In the genomic region with DNA sequence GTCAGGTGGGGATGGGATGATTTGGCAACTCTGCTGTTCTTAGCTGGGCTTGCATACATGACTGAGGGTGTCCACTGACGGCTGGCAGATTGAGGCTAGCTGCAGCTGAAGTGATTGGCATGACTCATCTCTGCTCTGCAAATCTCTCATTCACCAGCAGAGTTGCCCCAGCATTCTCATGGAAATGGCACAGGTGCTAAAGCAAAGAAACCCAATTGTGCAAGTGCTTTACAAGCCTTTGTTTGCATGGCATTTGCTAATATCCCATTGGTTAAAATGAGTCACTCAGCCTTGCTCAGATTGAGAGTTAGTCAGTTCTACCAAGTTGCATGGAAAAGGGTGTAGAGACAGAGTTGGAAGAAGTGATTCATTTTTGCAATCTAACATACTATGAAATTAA, we compare ENCODE assay signal across 11 cellular contexts.
DNase-seq lines count a peak whose midpoint lies in the region; ATAC-seq, FAIRE-seq and TF ChIP-seq lines count a peak whose summit lies in the region.
"Had no signal": no experiment of that assay in that cellular context is flagged by ENCODE, and none has a peak within 500 bp of the region (broad histone marks: within the 10 kb centered on the region; RNA-seq: fewer than 3 reads in every experiment).

No MANE protein-coding gene starts in this region.

- H3K4me2 ChIP-seq in IMR-90 (ENCODE audit: low read depth, low read length): no peak overlapping the region

- no peaks in the 10 kb centered on the region for H4K20me1 ChIP-seq in IMR-90 (ENCODE audit: insufficient read depth, low read length)

- no peaks in the 10 kb centered on the region for H3K79me1 ChIP-seq in IMR-90 (ENCODE audit: low read depth in 1 of 2, low read length in 2 of 2)

- POLR2A ChIA-PET in IMR-90 (lab: Charles Lee; ENCODE audit: unreplicated experiment): no interaction called here

- H4K8ac ChIP-seq in IMR-90 (ENCODE audit: low read depth in 2 of 2, low read length in 2 of 2): no peak overlapping the region

- H2BK15ac ChIP-seq in IMR-90 (ENCODE audit: low read depth, low read length): no peak overlapping the region

- H3K4ac ChIP-seq in IMR-90 (ENCODE audit: low read depth, low read length): no peak overlapping the region

- H3K23ac ChIP-seq in IMR-90 (ENCODE audit: low read depth, low read length): no peak overlapping the region

- no peak for ATAC-seq in IMR-90 (ENCODE audit: low read depth)

- no peak overlapping the region for H3K18ac ChIP-seq in IMR-90 (ENCODE audit: low read depth, low read length)

- no peak for TF ChIP-seq RAD21 in IMR-90 (IDR thresholded peaks at IDR 0.05; ENCODE audit: low read length)

- no peak overlapping the region for H3K14ac ChIP-seq in IMR-90 (replicated peaks; ENCODE audit: low read depth, low read length)

- H2AK9ac ChIP-seq in IMR-90 (replicated peaks; ENCODE audit: low read depth, low read length, poor library complexity): no peak overlapping the region

- no peaks in the 10 kb centered on the region for H3K9me1 ChIP-seq in IMR-90 (ENCODE audit: insufficient read depth, low read length)

- dilution Hi-C loops in IMR-90 (cut with HindIII; ENCODE audit: low sequenced_read_pairs, unreplicated experiment): no loop called here

- no peaks in the 10 kb centered on the region for H3K4me1 ChIP-seq in IMR-90 (ENCODE audit: control insufficient read depth, insufficient read depth, low read length)

- DNase-seq in DMS153 treated with DMSO at 0.1 percent for 48 hours (lab: John Stamatoyannopoulos, UW; ENCODE audit: unreplicated experiment) (peak; percentile 22), IMR-90 (peak; percentile 51), bronchial epithelial cell (ENCODE audit: low read depth) (peak; percentile 99), islet precursor cell (peak; percentile 69), frontal cortex (ENCODE audit: low spot score in 2 of 2) (no peak), NCI-H1048 (lab: John Stamatoyannopoulos, UW) (no peak), T-helper 2 cell (no peak)
- DNase-seq in activated T-cell treated with anti-CD3 and anti-CD28 coated beads, Interleukin-2, amount 50 U/mL, for 48 hours: no peak
- DNase-seq: activated naive CD8-positive, alpha-beta T cell treated with anti-CD3 and anti-CD28 coated beads, Interleukin-2, amount 10 ng/mL, durations not matched to agents 7 days and 5 days; effector CD8-positive, alpha-beta T cell; NCI-H774 had no signal

- H4K91ac ChIP-seq in IMR-90 (ENCODE audit: insufficient read depth, low read depth, low read length): no peak overlapping the region

- H3K9me3 ChIP-seq in IMR-90 (ENCODE audit: control insufficient read depth, insufficient read depth, low read length): peaks cover 3% of the 10 kb centered on the region; the same call in 1 of the 2 replicates

- no peak overlapping the region for H2BK20ac ChIP-seq in IMR-90 (ENCODE audit: low read depth, low read length)

- WGBS in IMR-90 (ENCODE audit: extremely low coverage in 2 of 2, insufficient read length in 1 of 2), 2 experiments: no CpG with 5 or more reads among the region's 1 CpG

- H2BK5ac ChIP-seq in IMR-90 (ENCODE audit: low read depth, low read length, poor library complexity, severe bottlenecking): no peak overlapping the region

- intact Hi-C loops in IMR-90 (cut with micrococcal nuclease): no loop called here

- H3K27ac ChIP-seq in IMR-90 (ENCODE audit: insufficient read depth, low read length): no peak overlapping the region

- no peak overlapping the region for H2BK120ac ChIP-seq in IMR-90 (ENCODE audit: low read depth, low read length)

- no peak overlapping the region for H4K5ac ChIP-seq in IMR-90 (ENCODE audit: low read depth, low read length)

- CTCF ChIA-PET in IMR-90 (lab: Yijun Ruan, JAX): interaction anchor here (0.5 kb wide), 1 partner anchor 64 kb away, joined by 3 read pairs; no protein-coding TSS in a partner anchor

- H3K36me3 ChIP-seq in IMR-90 (ENCODE audit: control insufficient read depth, insufficient read depth, low read length): no peaks in the 10 kb centered on the region
- H3K36me3 ChIP-seq in bronchial epithelial cell (ENCODE audit: control insufficient read depth, insufficient read depth, low read length): no peaks in the 10 kb centered on the region

- no peak overlapping the region for H3K56ac ChIP-seq in IMR-90 (ENCODE audit: extremely low read depth, insufficient read depth, low read length)

- no peak overlapping the region for H3K4me3 ChIP-seq in IMR-90 (ENCODE audit: insufficient read depth, low read depth, low read length)
- H3K4me3 ChIP-seq in bronchial epithelial cell (ENCODE audit: low read depth, low read length): no peak overlapping the region

- no TSS peak for BruUV-seq in IMR-90 (replicated peaks; lab: Mats Ljungman, UMichigan)

- no peak overlapping the region for H2AFZ ChIP-seq in IMR-90 (replicated peaks; ENCODE audit: low read length, poor library complexity)

- no peak for TF ChIP-seq CTCF in IMR-90 (conservative IDR thresholded peaks at IDR 0.05; ENCODE audit: low read depth, low read length)
- TF ChIP-seq CTCF in bronchial epithelial cell (IDR thresholded peaks at IDR 0.05; ENCODE audit: insufficient read depth, low read length, severe bottlenecking): peak; percentile 48

- H2AK5ac ChIP-seq in IMR-90 (ENCODE audit: low read depth, low read length): no peak overlapping the region

- no peak for TF ChIP-seq POLR2A in IMR-90 (IDR thresholded peaks at IDR 0.05; ENCODE audit: low read depth, low read length)

- peak; percentile 98 for FAIRE-seq in bronchial epithelial cell (lab: Jason Lieb, UNC)
- no peak for FAIRE-seq in frontal cortex (lab: Jason Lieb, UNC)

- H3K9ac ChIP-seq in IMR-90 (ENCODE audit: low read depth, low read length): no peak overlapping the region

- H3K27me3 ChIP-seq in IMR-90 (ENCODE audit: control insufficient read depth, insufficient read depth, low read length) (no peaks in the 10 kb centered on the region), bronchial epithelial cell (ENCODE audit: control insufficient read depth, insufficient read depth, low read length) (no peaks in the 10 kb centered on the region)

- in situ Hi-C loops in IMR-90 (cut with MboI; ENCODE audit: low sequenced_read_pairs): no loop called here

TF ChIP-seq in IMR-90, 13 proteins besides CTCF, POLR2A, EP300 and RAD21:
- no peak for TF ChIP-seq CHD1 (IDR thresholded peaks at IDR 0.05; ENCODE audit: low read depth, low read length)
- TF ChIP-seq SMC3 (IDR thresholded peaks at IDR 0.05; ENCODE audit: low read depth, low read length): no peak
- TF ChIP-seq, protein P1, sequence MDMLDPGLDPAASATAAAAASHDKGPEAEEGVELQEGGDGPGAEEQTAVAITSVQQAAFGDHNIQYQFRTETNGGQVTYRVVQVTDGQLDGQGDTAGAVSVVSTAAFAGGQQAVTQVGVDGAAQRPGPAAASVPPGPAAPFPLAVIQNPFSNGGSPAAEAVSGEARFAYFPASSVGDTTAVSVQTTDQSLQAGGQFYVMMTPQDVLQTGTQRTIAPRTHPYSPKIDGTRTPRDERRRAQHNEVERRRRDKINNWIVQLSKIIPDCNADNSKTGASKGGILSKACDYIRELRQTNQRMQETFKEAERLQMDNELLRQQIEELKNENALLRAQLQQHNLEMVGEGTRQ (IDR thresholded peaks at IDR 0.05; ENCODE audit: low read depth, low read length): no peak
- no peak for TF ChIP-seq CEBPB (IDR thresholded peaks at IDR 0.05; ENCODE audit: low read depth, low read length)
- TF ChIP-seq MAZ (IDR thresholded peaks at IDR 0.05; ENCODE audit: borderline replicate concordance, low read depth, low read length): no peak
- TF ChIP-seq BHLHE40 (IDR thresholded peaks at IDR 0.05; ENCODE audit: low read depth, low read length): no peak
- TF ChIP-seq MAFK (IDR thresholded peaks at IDR 0.05; ENCODE audit: low read depth, low read length): no peak
- TF ChIP-seq ELK1 (IDR thresholded peaks at IDR 0.05; ENCODE audit: borderline replicate concordance, low read depth, low read length): no peak
- TF ChIP-seq FOS (IDR thresholded peaks at IDR 0.05; ENCODE audit: low read depth, low read length): no peak
- TF ChIP-seq RFX5 (IDR thresholded peaks at IDR 0.05; ENCODE audit: low read depth, low read length): no peak
- no peak for TF ChIP-seq MXI1 (IDR thresholded peaks at IDR 0.05; ENCODE audit: borderline replicate concordance, low read depth, low read length)
- no peak for TF ChIP-seq NFE2L2 (IDR thresholded peaks at IDR 0.05; ENCODE audit: low read depth, low read length)
- TF ChIP-seq RCOR1 (IDR thresholded peaks at IDR 0.05; ENCODE audit: insufficient replicate concordance, low read length): no peak
TF ChIP-seq in IMR-90: peak in this region for 0.

Comparison
In these comparisons a context has a peak if more than half of its experiments do, and no peak if none do; other contexts are left out.
1. DNase-seq: peak in DMS153 treated with DMSO at 0.1 percent for 48 hours (single experiment), IMR-90 (single experiment), bronchial epithelial cell (single experiment) and islet precursor cell (single experiment); none in activated T-cell treated with anti-CD3 and anti-CD28 coated beads, Interleukin-2, amount 50 U/mL, for 48 hours (0 of 2), frontal cortex (0 of 2), NCI-H1048 (single experiment) and T-helper 2 cell (0 of 5).